ENCODE assay signal across 7 cellular contexts in genomic region chr22:50562075-50562410, GRCh38. TPM values are rescaled to one million over a fixed set of nuclear protein-coding genes. Genes with fewer than 3 reads are reported as not detected.
"Had no signal": no experiment of that assay in that cellular context is flagged by ENCODE, and none has a peak within 500 bp of the region (broad histone marks: within the 10 kb centered on the region; RNA-seq: fewer than 3 reads in every experiment).

No MANE protein-coding gene starts in this region.

RNA-seq across cellular contexts. Expression of gene SYCE3, which starts 0.7 kb away (rescaled TPM):
- total RNA-seq: cardiac septum; IMR-90; Peyer's patch; SJSA1; T-helper 1 cell treated with Interleukin-12 subunit alpha and Interleukin-12 subunit beta and Interleukin-4 antibody, amounts not matched to agents 30 ng/mL and 1 ng/mL, for 36 hours had no signal
- polyA plus RNA-seq: adipose tissue, IMR-90 had no signal

RNA-seq across cellular contexts. Expression of gene KLHDC7B, which starts 16.3 kb away (rescaled TPM):
- total RNA-seq: IMR-90, WTC11 had no signal
